11 cellular contexts compared by ENCODE assay signal in genomic region chr9:124450241-124450924, GRCh38. TPM values are rescaled to one million over a fixed set of nuclear protein-coding genes. Genes with fewer than 3 reads are reported as not detected.
A peak's percentile ranks its signal among the peaks of the same experiment; 100 is the strongest.
DNase-seq lines count a peak whose midpoint lies in the region; ATAC-seq lines count a peak whose summit lies in the region.
"Had no signal": no experiment of that assay in that cellular context is flagged by ENCODE, and none has a peak within 500 bp of the region (broad histone marks: within the 10 kb centered on the region; RNA-seq: fewer than 3 reads in every experiment).

ADGRD2 (plus strand) TSS chr9:124450451; CDS start chr9:124451667, 1,216 bp downstream.

- H3K36me3 ChIP-seq in naive thymus-derived CD4-positive, alpha-beta T cell (ENCODE audit: control insufficient read depth in 2 of 3, insufficient read depth in 3 of 3, low read length in 3 of 3): no peaks in the 10 kb centered on the region
- H3K36me3 ChIP-seq in SJCRH30: no peaks in the 10 kb centered on the region

- H3K27ac ChIP-seq in naive thymus-derived CD4-positive, alpha-beta T cell (ENCODE audit: low read depth, low read length): no peak within 1 kb of the TSS
- H3K27ac ChIP-seq in SJCRH30: no peak within 1 kb of the TSS

- no peaks in the 10 kb centered on the region for H3K4me1 Mint-ChIP-seq in activated naive CD8-positive, alpha-beta T cell treated with anti-CD3 and anti-CD28 coated beads, Interleukin-2, amount 50 U/mL, for 24 hours
- H3K4me1 Mint-ChIP-seq in naive thymus-derived CD4-positive, alpha-beta T cell: peaks cover 0 to 2% (median 0%) of the 10 kb centered on the region in 7 donors
- H3K4me1 Mint-ChIP-seq: central memory CD8-positive, alpha-beta T cell had no signal

- POLR2A ChIA-PET in naive thymus-derived CD4-positive, alpha-beta T cell (lab: Charles Lee): no interaction called here

- H3K27me3 Mint-ChIP-seq in activated naive CD8-positive, alpha-beta T cell treated with anti-CD3 and anti-CD28 coated beads, Interleukin-2, amount 50 U/mL, for 24 hours: peaks cover 34% of the 10 kb centered on the region
- peaks cover 31 to 51% (median 34%) of the 10 kb centered on the region in 5 donors for H3K27me3 Mint-ChIP-seq in naive thymus-derived CD4-positive, alpha-beta T cell

- ATAC-seq in activated naive CD8-positive, alpha-beta T cell treated with anti-CD3 and anti-CD28 coated beads, Interleukin-2, amount 50 U/mL, for 24 hours: no peak
- ATAC-seq in naive thymus-derived CD4-positive, alpha-beta T cell: no peak

- DNase-seq in stimulated activated CD4-positive, alpha-beta T cell treated with anti-CD3 and anti-CD28 coated beads, Interleukin-12 subunit alpha, Interleukin-12 subunit beta, amount 100 ng/mL, for 4 hours: peak; percentile 5
- DNase-seq in stimulated activated CD4-positive, alpha-beta T cell treated with anti-CD3 and anti-CD28 coated beads, Interleukin-2, amount 100 ng/mL, for 48 hours: no peak
- DNase-seq in activated naive CD8-positive, alpha-beta T cell treated with anti-CD3 and anti-CD28 coated beads, Interleukin-2, amount 50 U/mL, for 24 hours: peak; percentile 14
- DNase-seq in iPS-NIHi11 (ENCODE audit: low spot score) (peak; percentile 96), SJCRH30 (no peak), OCI-M1 (lab: John Stamatoyannopoulos, UW) (no peak), Ammon's horn (ENCODE audit: low spot score) (no peak)
- DNase-seq in naive thymus-derived CD4-positive, alpha-beta T cell: no peak
- DNase-seq: GF-D8 had no signal

- CTCF ChIA-PET in naive thymus-derived CD4-positive, alpha-beta T cell (lab: Charles Lee): no interaction called here

- intact Hi-C loops in naive thymus-derived CD4-positive, alpha-beta T cell (cut with micrococcal nuclease): no loop called here

- H3K36me3 Mint-ChIP-seq in activated naive CD8-positive, alpha-beta T cell treated with anti-CD3 and anti-CD28 coated beads, Interleukin-2, amount 50 U/mL, for 24 hours (ENCODE audit: low read depth): no peaks in the 10 kb centered on the region
- H3K36me3 Mint-ChIP-seq in naive thymus-derived CD4-positive, alpha-beta T cell: no peaks in the 10 kb centered on the region

- H3K4me1 ChIP-seq in naive thymus-derived CD4-positive, alpha-beta T cell (ENCODE audit: control insufficient read depth in 2 of 2, insufficient read depth in 2 of 2, low read length in 2 of 2): no peaks in the 10 kb centered on the region
- H3K4me1 ChIP-seq in SJCRH30: no peaks in the 10 kb centered on the region

- H3K9me3 ChIP-seq in naive thymus-derived CD4-positive, alpha-beta T cell (ENCODE audit: control insufficient read depth in 2 of 3, low read length in 3 of 3): no peaks in the 10 kb centered on the region
- H3K9me3 ChIP-seq in SJCRH30 (replicated peaks): no peaks in the 10 kb centered on the region

- H3K27ac Mint-ChIP-seq in activated naive CD8-positive, alpha-beta T cell treated with anti-CD3 and anti-CD28 coated beads, Interleukin-2, amount 50 U/mL, for 24 hours: no peak within 1 kb of the TSS
- no peak within 1 kb of the TSS for H3K27ac Mint-ChIP-seq in naive thymus-derived CD4-positive, alpha-beta T cell

- no peaks in the 10 kb centered on the region for H3K27me3 ChIP-seq in naive thymus-derived CD4-positive, alpha-beta T cell (ENCODE audit: control insufficient read depth in 2 of 2, insufficient read depth in 2 of 2, low read length in 2 of 2)
- H3K27me3 ChIP-seq in SJCRH30: no peaks in the 10 kb centered on the region

- H3K9me3 Mint-ChIP-seq in activated naive CD8-positive, alpha-beta T cell treated with anti-CD3 and anti-CD28 coated beads, Interleukin-2, amount 50 U/mL, for 24 hours: no peaks in the 10 kb centered on the region
- H3K9me3 Mint-ChIP-seq in naive thymus-derived CD4-positive, alpha-beta T cell: no peaks in the 10 kb centered on the region
- H3K9me3 Mint-ChIP-seq: central memory CD8-positive, alpha-beta T cell had no signal

- H3K4me3 Mint-ChIP-seq in activated naive CD8-positive, alpha-beta T cell treated with anti-CD3 and anti-CD28 coated beads, Interleukin-2, amount 50 U/mL, for 24 hours: no peak within 1 kb of the TSS
- peak within 1 kb of the TSS in 1 of 10 donors; percentile 7 for H3K4me3 Mint-ChIP-seq in naive thymus-derived CD4-positive, alpha-beta T cell
- H3K4me3 Mint-ChIP-seq: central memory CD8-positive, alpha-beta T cell had no signal

- H3K4me3 ChIP-seq in naive thymus-derived CD4-positive, alpha-beta T cell (ENCODE audit: low read length): no peak within 1 kb of the TSS
- no peak within 1 kb of the TSS for H3K4me3 ChIP-seq in SJCRH30

RNA-seq across cellular contexts. Expression of gene ADGRD2, which starts in this region (rescaled TPM):
- total RNA-seq in naive thymus-derived CD4-positive, alpha-beta T cell: not detected
- not detected for polyA plus RNA-seq in naive thymus-derived CD4-positive, alpha-beta T cell
- not detected in 2 replicates for total RNA-seq in SJCRH30 (2014; rRNA removed; shearing (Covaris generic))
- total RNA-seq: renal cortical epithelial cell had no signal

Comparison
In these comparisons a context has a peak if more than half of its experiments do, and no peak if none do; other contexts are left out.
1. DNase-seq: peak in stimulated activated CD4-positive, alpha-beta T cell treated with anti-CD3 and anti-CD28 coated beads, Interleukin-12 subunit alpha, Interleukin-12 subunit beta, amount 100 ng/mL, for 4 hours (single experiment), activated naive CD8-positive, alpha-beta T cell treated with anti-CD3 and anti-CD28 coated beads, Interleukin-2, amount 50 U/mL, for 24 hours (single experiment) and iPS-NIHi11 (single experiment); none in stimulated activated CD4-positive, alpha-beta T cell treated with anti-CD3 and anti-CD28 coated beads, Interleukin-2, amount 100 ng/mL, for 48 hours (0 of 2), naive thymus-derived CD4-positive, alpha-beta T cell (0 of 9), SJCRH30 (0 of 2), OCI-M1 (single experiment) and Ammon's horn (single experiment).